Comparison of ENCODE assay signal across 1 cellular context in the genomic region with DNA sequence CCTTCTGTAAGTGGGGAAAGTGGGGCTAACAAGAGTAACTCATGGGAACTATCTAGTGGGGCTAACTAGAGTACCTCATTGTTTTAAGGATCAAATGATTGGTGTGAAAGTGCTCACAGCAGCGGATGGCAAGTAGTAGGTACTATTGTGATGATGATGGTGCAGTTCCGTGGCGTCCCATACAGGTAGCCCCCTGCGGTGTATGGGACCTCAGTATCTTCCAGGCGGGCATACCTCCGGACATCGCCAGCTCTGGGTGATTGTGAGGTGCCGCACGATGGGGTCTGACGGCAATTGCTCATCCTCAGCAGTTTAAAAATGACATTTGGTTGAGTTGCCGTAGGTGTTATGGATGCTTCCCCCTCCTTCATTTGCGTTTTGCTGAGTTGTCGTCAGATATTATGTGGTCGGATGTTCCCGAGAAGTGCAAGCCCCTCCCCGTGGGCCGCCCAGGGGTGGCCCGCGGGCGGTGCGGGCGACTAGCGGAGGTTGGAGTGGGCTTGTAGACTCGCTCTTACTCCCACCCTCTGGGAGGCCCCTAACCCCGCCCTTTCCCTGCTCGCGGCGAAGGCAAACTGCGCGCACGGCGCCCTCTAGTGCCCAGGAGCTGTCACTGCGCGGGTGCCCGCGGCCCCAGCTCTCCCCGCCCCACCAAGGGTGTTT.
TF ChIP-seq lines count a peak whose summit lies in the region.

No MANE protein-coding gene starts in this region.

TF ChIP-seq in SK-N-SH treated with all-trans-retinoic acid at 6 μM for 48 hours, 23 proteins besides CTCF, POLR2A, EP300 and RAD21 (continued from another document):
- TF ChIP-seq, protein P1, sequence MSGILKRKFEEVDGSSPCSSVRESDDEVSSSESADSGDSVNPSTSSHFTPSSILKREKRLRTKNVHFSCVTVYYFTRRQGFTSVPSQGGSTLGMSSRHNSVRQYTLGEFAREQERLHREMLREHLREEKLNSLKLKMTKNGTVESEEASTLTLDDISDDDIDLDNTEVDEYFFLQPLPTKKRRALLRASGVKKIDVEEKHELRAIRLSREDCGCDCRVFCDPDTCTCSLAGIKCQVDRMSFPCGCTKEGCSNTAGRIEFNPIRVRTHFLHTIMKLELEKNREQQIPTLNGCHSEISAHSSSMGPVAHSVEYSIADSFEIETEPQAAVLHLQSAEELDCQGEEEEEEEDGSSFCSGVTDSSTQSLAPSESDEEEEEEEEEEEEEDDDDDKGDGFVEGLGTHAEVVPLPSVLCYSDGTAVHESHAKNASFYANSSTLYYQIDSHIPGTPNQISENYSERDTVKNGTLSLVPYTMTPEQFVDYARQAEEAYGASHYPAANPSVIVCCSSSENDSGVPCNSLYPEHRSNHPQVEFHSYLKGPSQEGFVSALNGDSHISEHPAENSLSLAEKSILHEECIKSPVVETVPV (CRISPR knock-in tag; IDR thresholded peaks at IDR 0.05) = no peak
- no peak for TF ChIP-seq ZNF8 (CRISPR knock-in tag; IDR thresholded peaks at IDR 0.05)
- no peak for TF ChIP-seq ZNF565 (CRISPR knock-in tag; conservative IDR thresholded peaks at IDR 0.05; ENCODE audit: low read depth)
